Comparison of ENCODE assay signal across 21 cellular contexts in genomic region chr11:104043137-104043536, GRCh38. TPM values are rescaled to one million over a fixed set of nuclear protein-coding genes. Genes with fewer than 3 reads are reported as not detected.
A peak's percentile ranks its signal among the peaks of the same experiment; 100 is the strongest.
DNase-seq lines count a peak whose midpoint lies in the region; ATAC-seq and TF ChIP-seq lines count a peak whose summit lies in the region.
"Had no signal": no experiment of that assay in that cellular context is flagged by ENCODE, and none has a peak within 500 bp of the region (broad histone marks: within the 10 kb centered on the region; RNA-seq: fewer than 3 reads in every experiment).

No MANE protein-coding gene starts in this region.

- no peak overlapping the region for H3K4me3 Mint-ChIP-seq in HFFc6
- H3K4me3 Mint-ChIP-seq: CD8-positive, alpha-beta memory T cell had no signal

- WGBS in neuronal stem cell (ENCODE audit: extremely low coverage in 2 of 2, insufficient read length in 2 of 2, insufficient replicate concordance in 1 of 2), 2 donors, result no CpG with 5 or more reads among the region's 4 CpGs

- no peak for ATAC-seq in GM18867 (IDR thresholded peaks at IDR 0.05; ENCODE audit: unreplicated experiment)
- ATAC-seq: Right ventricle myocardium inferior had no signal

- no peak overlapping the region for H4K8ac ChIP-seq in neuronal stem cell (ENCODE audit: low read depth, low read length)

- peak overlapping the region; percentile 48 for H2AFZ ChIP-seq in neuronal stem cell (ENCODE audit: low read length)

- H3K4me3 ChIP-seq in choroid plexus epithelial cell (ENCODE audit: low read depth, low read length), result no peak overlapping the region
- no peak overlapping the region for H3K4me3 ChIP-seq in neuronal stem cell (ENCODE audit: low read length in 2 of 2)

- H3K27me3 ChIP-seq in neuronal stem cell (ENCODE audit: control insufficient read depth in 3 of 3, insufficient read depth in 3 of 3, low read depth in 1 of 3, low read length in 3 of 3), result no peaks in the 10 kb centered on the region

- no peak overlapping the region for H3K4ac ChIP-seq in neuronal stem cell (ENCODE audit: low read length)

- no peak overlapping the region for H3K27ac ChIP-seq in neuronal stem cell (replicated peaks; ENCODE audit: low read length)
- H3K27ac ChIP-seq: KMS-11 had no signal

- H2BK120ac ChIP-seq in neuronal stem cell (ENCODE audit: low read depth, low read length), result no peak overlapping the region

- H3K14ac ChIP-seq in neuronal stem cell (ENCODE audit: low read length), result no peak overlapping the region

- no peak overlapping the region for H3K9ac ChIP-seq in neuronal stem cell (ENCODE audit: low read depth, low read length, poor library complexity)
- H3K9ac ChIP-seq: KMS-11 had no signal

- H3K4me1 ChIP-seq in neuronal stem cell (ENCODE audit: control insufficient read depth in 2 of 2, insufficient read depth in 1 of 2, low read depth in 1 of 2, low read length in 2 of 2), result peaks cover 3 to 6% of the 10 kb centered on the region in 2 donors

- H3K9me3 Mint-ChIP-seq in HFFc6, result no peaks in the 10 kb centered on the region

- no peak overlapping the region for H4K91ac ChIP-seq in neuronal stem cell (ENCODE audit: low read depth, low read length, poor library complexity)

- H2AK5ac ChIP-seq in neuronal stem cell (ENCODE audit: low read depth, low read length), result no peak overlapping the region

- no peak overlapping the region for H3K18ac ChIP-seq in neuronal stem cell (ENCODE audit: low read length)

- H3K23ac ChIP-seq in neuronal stem cell (ENCODE audit: low read depth, low read length, poor library complexity), result no peak overlapping the region

- H2BK5ac ChIP-seq in neuronal stem cell (ENCODE audit: low read length), result no peak overlapping the region

- peaks cover 8% of the 10 kb centered on the region; the same call in 1 of the 2 replicates for H3K4me1 Mint-ChIP-seq in HFFc6 (ENCODE audit: low read depth)
- H3K4me1 Mint-ChIP-seq: CD8-positive, alpha-beta memory T cell had no signal

- no peak overlapping the region for H3K4me2 ChIP-seq in neuronal stem cell (ENCODE audit: insufficient read depth, low read length, poor library complexity, severe bottlenecking)
- H3K4me2 ChIP-seq: KMS-11 had no signal

- TF ChIP-seq CTCF in choroid plexus epithelial cell (conservative IDR thresholded peaks at IDR 0.05; ENCODE audit: low read depth, low read length) (no peak), HFFc6 (IDR thresholded peaks at IDR 0.05) (no peak)

- H3K79me1 ChIP-seq in neuronal stem cell (ENCODE audit: low read depth, low read length), result no peaks in the 10 kb centered on the region

- no peak overlapping the region for H3K27ac Mint-ChIP-seq in HFFc6

- DNase-seq in ELR (ENCODE audit: low read depth) (peak; percentile 1), NCI-H82 treated with DMSO at 0.1 percent for 48 hours (lab: John Stamatoyannopoulos, UW; ENCODE audit: unreplicated experiment) (peak; percentile 66), choroid plexus epithelial cell (ENCODE audit: low read depth) (peak; percentile 42), neuronal stem cell (ENCODE audit: low spot score) (no peak), OCI-M2 (lab: John Stamatoyannopoulos, UW; ENCODE audit: unreplicated experiment) (no peak), NCI-H2081 treated with DMSO at 0.1 percent for 48 hours (lab: John Stamatoyannopoulos, UW) (no peak), HFFc6 (no peak)
- DNase-seq: C1 segment of cervical spinal cord; CD8-positive, alpha-beta memory T cell; DMS79; H7; NCI-H1417 treated with DMSO at 0.1 percent for 48 hours; NCI-H187 treated with DMSO at 0.1 percent for 48 hours; NCI-H345; NCI-H526; SW 1271 had no signal

- no peaks in the 10 kb centered on the region for H3K36me3 Mint-ChIP-seq in HFFc6 (ENCODE audit: low read depth)
- H3K36me3 Mint-ChIP-seq: CD8-positive, alpha-beta memory T cell had no signal

- no peak overlapping the region for H2BK12ac ChIP-seq in neuronal stem cell (ENCODE audit: low read length)

- H3K27me3 Mint-ChIP-seq in HFFc6 (ENCODE audit: insufficient read depth), result peaks cover 2% of the 10 kb centered on the region; the same call in 1 of the 2 replicates
- H3K27me3 Mint-ChIP-seq: CD8-positive, alpha-beta memory T cell had no signal

- H2BK15ac ChIP-seq in neuronal stem cell (ENCODE audit: low read length), result no peak overlapping the region

- no peaks in the 10 kb centered on the region for H3K9me3 ChIP-seq in neuronal stem cell (replicated peaks in 1 of 2; ENCODE audit: control insufficient read depth in 2 of 2, insufficient read depth in 1 of 2, low read depth in 1 of 2, low read length in 2 of 2)

- no peaks in the 10 kb centered on the region for H3K36me3 ChIP-seq in neuronal stem cell (replicated peaks in 1 of 2; ENCODE audit: control insufficient read depth in 2 of 2, insufficient read depth in 2 of 2, low read length in 2 of 2)

RNA-seq across cellular contexts. Expression of gene DDI1, which starts 6.7 kb away (rescaled TPM):
- not detected for polyA plus RNA-seq in neuronal stem cell (2013, experiment 1 of 2)
- not detected for polyA plus RNA-seq in neuronal stem cell (2013, experiment 2 of 2)
- not detected for total RNA-seq in HFFc6 (2021; fragmentation: NEBNext Ultra II Directional; extraction: Animal tissue kit (Norgen Biotek cat#: 25700))
- total RNA-seq: CD8-positive, alpha-beta memory T cell; H7; MCF 10A; Right ventricle myocardium inferior; SK-MEL-5 had no signal

Comparison
In these comparisons a context has a peak if more than half of its experiments do, and no peak if none do; other contexts are left out.
1. DNase-seq: peak in ELR (single experiment), NCI-H82 treated with DMSO at 0.1 percent for 48 hours (single experiment) and choroid plexus epithelial cell (single experiment); none in neuronal stem cell (single experiment), OCI-M2 (single experiment), NCI-H2081 treated with DMSO at 0.1 percent for 48 hours (single experiment) and HFFc6 (single experiment).